ENCODE assay signal across 11 cellular contexts in genomic region chr9:37966443-37967271, GRCh38.
DNase-seq lines count a peak whose midpoint lies in the region; ATAC-seq and TF ChIP-seq lines count a peak whose summit lies in the region.
"Had no signal": no experiment of that assay in that cellular context is flagged by ENCODE, and none has a peak within 500 bp of the region (broad histone marks: within the 10 kb centered on the region; RNA-seq: fewer than 3 reads in every experiment).

No MANE protein-coding gene starts in this region.

- no peaks in the 10 kb centered on the region for H3K9me3 Mint-ChIP-seq in Caco-2 (ENCODE audit: unreplicated experiment)
- H3K9me3 Mint-ChIP-seq in activated T-helper 2 cell treated with anti-CD3 and anti-CD28 coated beads, Interferon-gamma antibody, Interleukin-2, Interleukin-4, amounts not matched to agents 10 μg/mL and 5 μg/mL and 100 μg/mL, durations not matched to agents 14 hours and 24 hours and 36 hours = no peaks in the 10 kb centered on the region

- CTCF ChIA-PET in Caco-2 (lab: Charles Lee) = interaction anchor here (2.5 kb wide), 1 partner anchor 53 kb away, joined by 10 read pairs; no protein-coding TSS in a partner anchor

- H3K27me3 Mint-ChIP-seq in Caco-2 (ENCODE audit: insufficient read depth, unreplicated experiment) = no peaks in the 10 kb centered on the region
- H3K27me3 Mint-ChIP-seq in activated T-helper 2 cell treated with anti-CD3 and anti-CD28 coated beads, Interferon-gamma antibody, Interleukin-2, Interleukin-4, amounts not matched to agents 10 μg/mL and 5 μg/mL and 100 μg/mL, durations not matched to agents 14 hours and 24 hours and 36 hours (ENCODE audit: low read depth) = no peaks in the 10 kb centered on the region

- H3K4me3 ChIP-seq in Caco-2 (ENCODE audit: low read depth, low read length) (no peak overlapping the region), duodenal mucosa (ENCODE audit: low read depth in 1 of 2, low read length in 2 of 2) (peak overlapping the region in 1 of 2 donors; percentile 2)

- H3K36me3 Mint-ChIP-seq in Caco-2 (ENCODE audit: insufficient read depth, unreplicated experiment) = peaks cover 43% of the 10 kb centered on the region
- H3K36me3 Mint-ChIP-seq in activated T-helper 2 cell treated with anti-CD3 and anti-CD28 coated beads, Interferon-gamma antibody, Interleukin-2, Interleukin-4, amounts not matched to agents 10 μg/mL and 5 μg/mL and 100 μg/mL, durations not matched to agents 14 hours and 24 hours and 36 hours (ENCODE audit: low read depth) = no peaks in the 10 kb centered on the region

- H3K27ac ChIP-seq in duodenal mucosa (ENCODE audit: low read depth, low read length) = peak overlapping the region; percentile 77

- peak overlapping the region in 1 of 2 donors; percentile 12 for H3K9ac ChIP-seq in duodenal mucosa (ENCODE audit: low read depth in 1 of 2, low read length in 2 of 2)

- H3K9me3 ChIP-seq in Caco-2 = no peaks in the 10 kb centered on the region
- H3K9me3 ChIP-seq in duodenal mucosa (ENCODE audit: control insufficient read depth in 1 of 2, low read length in 2 of 2) = no peaks in the 10 kb centered on the region

- BruUV-seq in Caco-2 (replicated peaks; lab: Mats Ljungman, UMichigan) = TSS peak; percentile 91

- H3K27me3 ChIP-seq in Caco-2 (replicated peaks; ENCODE audit: control insufficient read depth, insufficient read depth, low read length) = no peaks in the 10 kb centered on the region
- H3K27me3 ChIP-seq in duodenal mucosa (ENCODE audit: control insufficient read depth in 1 of 2, insufficient read depth in 2 of 2, low read length in 2 of 2) = no peaks in the 10 kb centered on the region

- H3K4me1 Mint-ChIP-seq in Caco-2 (ENCODE audit: low read depth, unreplicated experiment) = peaks cover 42% of the 10 kb centered on the region
- peaks cover 37% of the 10 kb centered on the region for H3K4me1 Mint-ChIP-seq in activated T-helper 2 cell treated with anti-CD3 and anti-CD28 coated beads, Interferon-gamma antibody, Interleukin-2, Interleukin-4, amounts not matched to agents 10 μg/mL and 5 μg/mL and 100 μg/mL, durations not matched to agents 14 hours and 24 hours and 36 hours (ENCODE audit: low read depth)

- H3K4me1 ChIP-seq in Caco-2 (peaks cover 83% of the 10 kb centered on the region), duodenal mucosa (ENCODE audit: control insufficient read depth in 1 of 2, insufficient read depth in 2 of 2, low read length in 2 of 2) (peaks cover 72 to 73% of the 10 kb centered on the region in 2 donors)

- POLR2A ChIA-PET in Caco-2 (lab: Charles Lee) = no interaction called here

- H3K4me3 Mint-ChIP-seq in Caco-2 (ENCODE audit: unreplicated experiment) = peak overlapping the region; percentile 63
- no peak overlapping the region for H3K4me3 Mint-ChIP-seq in activated T-helper 2 cell treated with anti-CD3 and anti-CD28 coated beads, Interferon-gamma antibody, Interleukin-2, Interleukin-4, amounts not matched to agents 10 μg/mL and 5 μg/mL and 100 μg/mL, durations not matched to agents 14 hours and 24 hours and 36 hours (ENCODE audit: low read depth)

- intact Hi-C loops in Caco-2 (cut with micrococcal nuclease; ENCODE audit: unreplicated experiment) = loop anchor here (1.0 to 2.0 kb wide), 3 partner anchors 24 to 103 kb away; partner anchors contain the start of gene SHB
- intact Hi-C loops in activated T-helper 2 cell treated with anti-CD3 and anti-CD28 coated beads, Interferon-gamma antibody, Interleukin-2, Interleukin-4, amounts not matched to agents 10 μg/mL and 5 μg/mL and 100 μg/mL, durations not matched to agents 14 hours and 24 hours and 36 hours (cut with micrococcal nuclease) = no loop called here

- peak overlapping the region; percentile 90 for H3K27ac Mint-ChIP-seq in Caco-2 (ENCODE audit: unreplicated experiment)
- H3K27ac Mint-ChIP-seq in activated T-helper 2 cell treated with anti-CD3 and anti-CD28 coated beads, Interferon-gamma antibody, Interleukin-2, Interleukin-4, amounts not matched to agents 10 μg/mL and 5 μg/mL and 100 μg/mL, durations not matched to agents 14 hours and 24 hours and 36 hours = no peak overlapping the region

- ATAC-seq in HG03460 (IDR thresholded peaks at IDR 0.05; ENCODE audit: unreplicated experiment) = peak; percentile 70

- DNase-seq in Caco-2 = peak; percentile 59 to 80
- DNase-seq in myocyte (ENCODE audit: low read depth) = peak; percentile 77
- DNase-seq in NCI-H226 = no peak
- DNase-seq in superior temporal gyrus (ENCODE audit: extremely low spot score) = no peak
- DNase-seq in T1000 (lab: John Stamatoyannopoulos, UW) = no peak
- DNase-seq in activated T-helper 2 cell treated with anti-CD3 and anti-CD28 coated beads, Interferon-gamma antibody, Interleukin-2, Interleukin-4, amounts not matched to agents 10 μg/mL and 5 μg/mL and 100 μg/mL, durations not matched to agents 14 hours and 24 hours and 36 hours (ENCODE audit: low spot score) = no peak
- DNase-seq: activated naive CD4-positive, alpha-beta T cell; Karpas-422; stimulated activated CD4-positive, alpha-beta T cell treated with anti-CD3 and anti-CD28 coated beads, Interleukin-4, amount 100 ng/mL, for 4 hours had no signal

- H3K36me3 ChIP-seq in Caco-2 (ENCODE audit: control insufficient read depth, insufficient read depth, low read length) (no peaks in the 10 kb centered on the region; the same call in 1 of the 2 replicates), duodenal mucosa (ENCODE audit: control insufficient read depth in 1 of 2, insufficient read depth in 2 of 2, low read length in 2 of 2) (peaks cover 0 to 6% of the 10 kb centered on the region in 2 donors)

- no peak for TF ChIP-seq CTCF in Caco-2 (IDR thresholded peaks at IDR 0.05; ENCODE audit: insufficient read depth in 1 of 2, low read depth in 1 of 2, low read length in 1 of 2, severe bottlenecking in 1 of 2, unreplicated experiment in 1 of 2)

Comparison
In these comparisons a context has a peak if more than half of its experiments do, and no peak if none do; other contexts are left out.
1. DNase-seq: peak in Caco-2 (2 of 2) and myocyte (single experiment); none in NCI-H226 (single experiment), superior temporal gyrus (single experiment), T1000 (single experiment) and activated T-helper 2 cell treated with anti-CD3 and anti-CD28 coated beads, Interferon-gamma antibody, Interleukin-2, Interleukin-4, amounts not matched to agents 10 μg/mL and 5 μg/mL and 100 μg/mL, durations not matched to agents 14 hours and 24 hours and 36 hours (single experiment).